12 cellular contexts compared by ENCODE assay signal in genomic region chr7:2738110-2738509, GRCh38. TPM values are rescaled to one million over a fixed set of nuclear protein-coding genes. Genes with fewer than 3 reads are reported as not detected.
DNase-seq lines count a peak whose midpoint lies in the region; TF ChIP-seq lines count a peak whose summit lies in the region.
"Had no signal": no experiment of that assay in that cellular context is flagged by ENCODE, and none has a peak within 500 bp of the region (broad histone marks: within the 10 kb centered on the region; RNA-seq: fewer than 3 reads in every experiment).

No MANE protein-coding gene starts in this region.

- H3K27me3 Mint-ChIP-seq in dendritic cell treated with granulocyte-macrophage colony-stimulating factor and Interleukin-4, amounts not matched to agents 40 ng/mL and 50 ng/mL, for 4 days, result no peaks in the 10 kb centered on the region

- no peak for TF ChIP-seq POLR2A in uterus (IDR thresholded peaks at IDR 0.05)
- TF ChIP-seq POLR2A in thyroid gland (IDR thresholded peaks at IDR 0.05), result no peak

- H3K27ac ChIP-seq in uterus (peak overlapping the region; percentile 43 to 51), smooth muscle cell (ENCODE audit: low read depth) (no peak overlapping the region), thyroid gland (no peak overlapping the region)
- H3K27ac ChIP-seq: A549 had no signal

- H3K27me3 ChIP-seq in uterus (no peaks in the 10 kb centered on the region), smooth muscle cell (ENCODE audit: low read depth) (no peaks in the 10 kb centered on the region), thyroid gland (no peaks in the 10 kb centered on the region)
- H3K27me3 ChIP-seq: body of pancreas had no signal

- peaks cover 52% of the 10 kb centered on the region for H3K79me2 ChIP-seq in smooth muscle cell (ENCODE audit: low read depth)

- H3K9me3 ChIP-seq in uterus (no peaks in the 10 kb centered on the region), smooth muscle cell (replicated peaks; ENCODE audit: low read depth) (no peaks in the 10 kb centered on the region), thyroid gland (no peaks in the 10 kb centered on the region)
- H3K9me3 ChIP-seq: A549, body of pancreas had no signal

- H3K36me3 ChIP-seq in uterus (no peaks in the 10 kb centered on the region), smooth muscle cell (ENCODE audit: low read depth) (no peaks in the 10 kb centered on the region), thyroid gland (no peaks in the 10 kb centered on the region)

- TF ChIP-seq CTCF in uterus (IDR thresholded peaks at IDR 0.05) (no peak), smooth muscle cell (IDR thresholded peaks at IDR 0.05; ENCODE audit: borderline replicate concordance, insufficient read depth, poor library complexity, severe bottlenecking) (no peak), thyroid gland (IDR thresholded peaks at IDR 0.05) (no peak)

- no peak overlapping the region for H2AFZ ChIP-seq in smooth muscle cell (ENCODE audit: low read depth)

- 77% methylated on average over 14 of the region's 14 CpGs for WGBS in smooth muscle cell (ENCODE audit: low lambda C conversion rate)
- 77 to 79% methylated on average over 14 of the region's 14 CpGs for WGBS in thyroid gland, 2 donors

- H3K9ac ChIP-seq in smooth muscle cell (ENCODE audit: low read depth), result no peak overlapping the region

- intact Hi-C loops in dendritic cell treated with granulocyte-macrophage colony-stimulating factor and Interleukin-4, amounts not matched to agents 40 ng/mL and 50 ng/mL, for 4 days (cut with micrococcal nuclease), result no loop called here
- intact Hi-C loops in uterus (cut with DNase I; ENCODE audit: low total_unique reads) (loop anchor here (10.0 kb wide), 1 partner anchor 107 kb away; the partner anchor contains the start of gene GNA12), thyroid gland (cut with DNase I) (no loop called here)

- peak overlapping the region; percentile 52 for H3K4me3 Mint-ChIP-seq in dendritic cell treated with granulocyte-macrophage colony-stimulating factor and Interleukin-4, amounts not matched to agents 40 ng/mL and 50 ng/mL, for 4 days
- H3K4me3 Mint-ChIP-seq: activated T-cell treated with anti-CD3 and anti-CD28 coated beads, Interleukin-2, amount 50 U/mL, for 4 hours had no signal

- peak overlapping the region; percentile 79 for H3K27ac Mint-ChIP-seq in dendritic cell treated with granulocyte-macrophage colony-stimulating factor and Interleukin-4, amounts not matched to agents 40 ng/mL and 50 ng/mL, for 4 days

- peak; percentile 44 for DNase-seq in activated effector memory CD4-positive, alpha-beta T cell treated with anti-CD3 and anti-CD28 coated beads, Interleukin-2, amount 50 U/mL, for 16 hours
- DNase-seq in activated effector memory CD4-positive, alpha-beta T cell treated with Interleukin-2 at 50 U/mL for 16 hours, result no peak
- DNase-seq in mesenteric fat pad (ENCODE audit: low spot score) (peak; percentile 30), uterus (peak; percentile 63 to 71), iPS-NIHi11 (ENCODE audit: low spot score) (no peak), smooth muscle cell (lab: John Stamatoyannopoulos, UW; ENCODE audit: unreplicated experiment) (no peak), thyroid gland (no peak)
- DNase-seq: activated T-cell treated with anti-CD3 and anti-CD28 coated beads, Interleukin-2, amount 50 U/mL, for 4 hours; NCI-H187 treated with DMSO at 0.1 percent for 48 hours had no signal

- no peak overlapping the region for H3K4me2 ChIP-seq in smooth muscle cell
- H3K4me2 ChIP-seq: A549 had no signal

- no peaks in the 10 kb centered on the region for H3F3A ChIP-seq in smooth muscle cell (ENCODE audit: low read depth)

- no peak overlapping the region for H3K4me3 ChIP-seq in uterus
- H3K4me3 ChIP-seq in smooth muscle cell, result no peak overlapping the region
- no peak overlapping the region for H3K4me3 ChIP-seq in thyroid gland (replicated peaks in 1 of 3)
- H3K4me3 ChIP-seq: A549, body of pancreas had no signal

- H3K9me3 Mint-ChIP-seq in dendritic cell treated with granulocyte-macrophage colony-stimulating factor and Interleukin-4, amounts not matched to agents 40 ng/mL and 50 ng/mL, for 4 days, result peaks cover 5% of the 10 kb centered on the region
- H3K9me3 Mint-ChIP-seq: activated T-cell treated with anti-CD3 and anti-CD28 coated beads, Interleukin-2, amount 50 U/mL, for 4 hours had no signal

- H3K4me1 Mint-ChIP-seq in dendritic cell treated with granulocyte-macrophage colony-stimulating factor and Interleukin-4, amounts not matched to agents 40 ng/mL and 50 ng/mL, for 4 days (ENCODE audit: low read depth), result peaks cover 59% of the 10 kb centered on the region

- H4K20me1 ChIP-seq in smooth muscle cell (ENCODE audit: low read depth), result peaks cover 60% of the 10 kb centered on the region

- H3K4me1 ChIP-seq in uterus, result peaks cover 0 to 8% of the 10 kb centered on the region in 2 donors
- H3K4me1 ChIP-seq in smooth muscle cell (ENCODE audit: low read depth), result no peaks in the 10 kb centered on the region
- H3K4me1 ChIP-seq in thyroid gland, result no peaks in the 10 kb centered on the region
- H3K4me1 ChIP-seq: A549 had no signal

- peaks cover 24% of the 10 kb centered on the region for H3K36me3 Mint-ChIP-seq in dendritic cell treated with granulocyte-macrophage colony-stimulating factor and Interleukin-4, amounts not matched to agents 40 ng/mL and 50 ng/mL, for 4 days (ENCODE audit: low read depth)

RNA-seq across cellular contexts. Expression of gene AMZ1, which starts 50.1 kb away (rescaled TPM):
- total RNA-seq in mesenteric fat pad (0.16 TPM), uterus (1 to 10 TPM in 2 of 4 donors, under 1 TPM in 1, not detected in 1; 0.35 to 4.6 (median 4.4) TPM), smooth muscle cell (1.1 and 1.4 TPM in 2 replicates), thyroid gland (1 to 10 TPM in 1 of 4 donors, under 1 TPM in 1, not detected in 2; 0.29 to 1.2 TPM)
- polyA plus RNA-seq in smooth muscle cell, result 0.63 and 2.4 TPM in 2 replicates
- total RNA-seq: body of pancreas had no signal

Comparison
In these comparisons a context has a peak if more than half of its experiments do, and no peak if none do; other contexts are left out.
1. DNase-seq: peak in activated effector memory CD4-positive, alpha-beta T cell treated with anti-CD3 and anti-CD28 coated beads, Interleukin-2, amount 50 U/mL, for 16 hours (single experiment), mesenteric fat pad (single experiment) and uterus (2 of 2); none in activated effector memory CD4-positive, alpha-beta T cell treated with Interleukin-2 at 50 U/mL for 16 hours (single experiment), iPS-NIHi11 (single experiment), smooth muscle cell (single experiment) and thyroid gland (0 of 2).
2. H3K27ac ChIP-seq: peak in uterus (2 of 2); none in smooth muscle cell (single experiment) and thyroid gland (0 of 3).